1 cellular context compared by ENCODE assay signal in the genomic region with DNA sequence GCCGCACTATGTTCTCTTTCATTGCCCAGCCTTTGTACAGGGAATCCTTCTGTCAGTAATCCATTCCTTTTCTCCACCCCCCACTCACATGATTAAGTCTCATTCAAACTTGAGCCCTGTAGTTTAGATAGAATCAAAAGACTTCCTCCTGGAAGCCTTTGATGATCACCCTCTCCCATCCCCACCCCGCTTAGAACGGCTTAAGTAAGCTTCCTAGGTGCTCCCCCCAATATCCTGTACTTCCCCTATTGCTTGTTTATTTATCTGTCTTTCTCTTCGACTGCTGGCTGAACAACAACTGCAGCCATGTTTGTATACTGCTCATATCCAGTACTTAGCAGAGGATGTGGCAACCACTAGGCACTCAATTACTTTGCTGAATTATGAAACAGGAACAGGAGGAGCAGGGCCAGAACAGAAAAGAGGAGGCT.
TF ChIP-seq lines count a peak whose summit lies in the region.

No MANE protein-coding gene starts in this region.

TF ChIP-seq in HepG2, 621 proteins besides CTCF, POLR2A, EP300 and RAD21 (continued from another document and continues in another):
- TF ChIP-seq ZNF224 (CRISPR knock-in tag; IDR thresholded peaks at IDR 0.05) (no peak), ZNF546 (CRISPR knock-in tag; conservative IDR thresholded peaks at IDR 0.05) (no peak), NCOR1 (IDR thresholded peaks at IDR 0.05; ENCODE audit: borderline replicate concordance, low read length) (0 out of 2 replicates have a peak, but pooled peaks have one; percentile 24), NFKBIZ (CRISPR knock-in tag; IDR thresholded peaks at IDR 0.05) (no peak; the same call in 1 of the 2 replicates), ZNF572 (CRISPR knock-in tag; IDR thresholded peaks at IDR 0.05) (no peak), HIVEP1 (CRISPR knock-in tag; IDR thresholded peaks at IDR 0.05) (no peak), HNRNPL (IDR thresholded peaks at IDR 0.05; ENCODE audit: low read depth, low read length) (no peak), SMAD9 (CRISPR knock-in tag; IDR thresholded peaks at IDR 0.05) (no peak), EEA1 (CRISPR knock-in tag; IDR thresholded peaks at IDR 0.05; ENCODE audit: borderline replicate concordance) (no peak), SALL2 (CRISPR knock-in tag; IDR thresholded peaks at IDR 0.05) (no peak), ZNF564 (CRISPR knock-in tag; IDR thresholded peaks at IDR 0.05) (no peak), POLR2G (IDR thresholded peaks at IDR 0.05; ENCODE audit: low read depth, low read length) (no peak), ZNF749 (CRISPR knock-in tag; IDR thresholded peaks at IDR 0.05; ENCODE audit: borderline replicate concordance) (no peak), DNMT1 (CRISPR knock-in tag; IDR thresholded peaks at IDR 0.05) (no peak), ZNF253 (CRISPR knock-in tag; IDR thresholded peaks at IDR 0.05; ENCODE audit: borderline replicate concordance) (no peak), FOXJ3 (CRISPR knock-in tag; IDR thresholded peaks at IDR 0.05; ENCODE audit: borderline replicate concordance) (peak; percentile 59; the same call in 1 of the 2 replicates), ZNF556 (CRISPR knock-in tag; IDR thresholded peaks at IDR 0.05; ENCODE audit: borderline replicate concordance) (no peak), ZSCAN30 (CRISPR knock-in tag; IDR thresholded peaks at IDR 0.05) (no peak), ZNF230 (CRISPR knock-in tag; IDR thresholded peaks at IDR 0.05) (no peak), GATAD1 (CRISPR knock-in tag; IDR thresholded peaks at IDR 0.05) (peak; percentile 63; the same call in 1 of the 2 replicates), PCBP1 (IDR thresholded peaks at IDR 0.05; ENCODE audit: borderline replicate concordance, low read depth, low read length) (no peak), ASH2L (IDR thresholded peaks at IDR 0.05; ENCODE audit: insufficient read length, low read depth, low read length) (no peak), SAFB2 (CRISPR knock-in tag; IDR thresholded peaks at IDR 0.05; ENCODE audit: borderline replicate concordance, low read depth) (no peak), CHCHD3 (CRISPR knock-in tag; IDR thresholded peaks at IDR 0.05) (no peak), REL (CRISPR knock-in tag; conservative IDR thresholded peaks at IDR 0.05) (no peak), HOXA7 (CRISPR knock-in tag; IDR thresholded peaks at IDR 0.05) (no peak), MTA1 (CRISPR knock-in tag; IDR thresholded peaks at IDR 0.05; ENCODE audit: borderline replicate concordance) (no peak), MAZ (IDR thresholded peaks at IDR 0.05; ENCODE audit: borderline replicate concordance, low read depth, low read length) (no peak), MAZ (CRISPR knock-in tag; IDR thresholded peaks at IDR 0.05; ENCODE audit: low read depth) (no peak), ZNF629 (CRISPR knock-in tag; conservative IDR thresholded peaks at IDR 0.05) (no peak), PCBP2 (optimal IDR thresholded peaks at IDR 0.05; ENCODE audit: low read depth, low read length, poor library complexity, severe bottlenecking) (no peak), ATF1 (CRISPR knock-in tag; IDR thresholded peaks at IDR 0.05) (peak; percentile 60; the same call in 1 of the 2 replicates), ZNF326 (CRISPR knock-in tag; IDR thresholded peaks at IDR 0.05; ENCODE audit: borderline replicate concordance) (no peak), SPEN (CRISPR knock-in tag; IDR thresholded peaks at IDR 0.05; ENCODE audit: low read depth) (no peak), ZNF772 (CRISPR knock-in tag; IDR thresholded peaks at IDR 0.05) (no peak), ZNF782 (CRISPR knock-in tag; IDR thresholded peaks at IDR 0.05; ENCODE audit: borderline replicate concordance) (no peak), TAF1 (CRISPR knock-in tag; IDR thresholded peaks at IDR 0.05) (peak; percentile 44; the same call in 1 of the 2 replicates), SP2 (CRISPR knock-in tag; IDR thresholded peaks at IDR 0.05) (no peak), MEF2D (CRISPR knock-in tag; IDR thresholded peaks at IDR 0.05) (no peak), HNRNPH1 (optimal IDR thresholded peaks at IDR 0.05; ENCODE audit: low read depth, low read length) (no peak), SP1 (IDR thresholded peaks at IDR 0.05) (no peak), SP1 (CRISPR knock-in tag; IDR thresholded peaks at IDR 0.05) (no peak), BHLHE40 (IDR thresholded peaks at IDR 0.05; ENCODE audit: low read length) (no peak), ZNF251 (CRISPR knock-in tag; IDR thresholded peaks at IDR 0.05) (no peak), ZNF589 (CRISPR knock-in tag; conservative IDR thresholded peaks at IDR 0.05) (no peak)
- TF ChIP-seq, protein P1, sequence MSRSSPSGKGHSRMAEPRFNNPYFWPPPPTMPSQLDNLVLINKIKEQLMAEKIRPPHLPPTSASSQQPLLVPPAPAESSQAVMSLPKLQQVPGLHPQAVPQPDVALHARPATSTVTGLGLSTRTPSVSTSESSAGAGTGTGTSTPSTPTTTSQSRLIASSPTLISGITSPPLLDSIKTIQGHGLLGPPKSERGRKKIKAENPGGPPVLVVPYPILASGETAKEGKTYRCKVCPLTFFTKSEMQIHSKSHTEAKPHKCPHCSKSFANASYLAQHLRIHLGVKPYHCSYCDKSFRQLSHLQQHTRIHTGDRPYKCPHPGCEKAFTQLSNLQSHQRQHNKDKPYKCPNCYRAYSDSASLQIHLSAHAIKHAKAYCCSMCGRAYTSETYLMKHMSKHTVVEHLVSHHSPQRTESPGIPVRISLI (CRISPR knock-in tag; IDR thresholded peaks at IDR 0.05; ENCODE audit: borderline replicate concordance) = peak; percentile 18; the same call in 1 of the 2 replicates
- TF ChIP-seq, protein P2, sequence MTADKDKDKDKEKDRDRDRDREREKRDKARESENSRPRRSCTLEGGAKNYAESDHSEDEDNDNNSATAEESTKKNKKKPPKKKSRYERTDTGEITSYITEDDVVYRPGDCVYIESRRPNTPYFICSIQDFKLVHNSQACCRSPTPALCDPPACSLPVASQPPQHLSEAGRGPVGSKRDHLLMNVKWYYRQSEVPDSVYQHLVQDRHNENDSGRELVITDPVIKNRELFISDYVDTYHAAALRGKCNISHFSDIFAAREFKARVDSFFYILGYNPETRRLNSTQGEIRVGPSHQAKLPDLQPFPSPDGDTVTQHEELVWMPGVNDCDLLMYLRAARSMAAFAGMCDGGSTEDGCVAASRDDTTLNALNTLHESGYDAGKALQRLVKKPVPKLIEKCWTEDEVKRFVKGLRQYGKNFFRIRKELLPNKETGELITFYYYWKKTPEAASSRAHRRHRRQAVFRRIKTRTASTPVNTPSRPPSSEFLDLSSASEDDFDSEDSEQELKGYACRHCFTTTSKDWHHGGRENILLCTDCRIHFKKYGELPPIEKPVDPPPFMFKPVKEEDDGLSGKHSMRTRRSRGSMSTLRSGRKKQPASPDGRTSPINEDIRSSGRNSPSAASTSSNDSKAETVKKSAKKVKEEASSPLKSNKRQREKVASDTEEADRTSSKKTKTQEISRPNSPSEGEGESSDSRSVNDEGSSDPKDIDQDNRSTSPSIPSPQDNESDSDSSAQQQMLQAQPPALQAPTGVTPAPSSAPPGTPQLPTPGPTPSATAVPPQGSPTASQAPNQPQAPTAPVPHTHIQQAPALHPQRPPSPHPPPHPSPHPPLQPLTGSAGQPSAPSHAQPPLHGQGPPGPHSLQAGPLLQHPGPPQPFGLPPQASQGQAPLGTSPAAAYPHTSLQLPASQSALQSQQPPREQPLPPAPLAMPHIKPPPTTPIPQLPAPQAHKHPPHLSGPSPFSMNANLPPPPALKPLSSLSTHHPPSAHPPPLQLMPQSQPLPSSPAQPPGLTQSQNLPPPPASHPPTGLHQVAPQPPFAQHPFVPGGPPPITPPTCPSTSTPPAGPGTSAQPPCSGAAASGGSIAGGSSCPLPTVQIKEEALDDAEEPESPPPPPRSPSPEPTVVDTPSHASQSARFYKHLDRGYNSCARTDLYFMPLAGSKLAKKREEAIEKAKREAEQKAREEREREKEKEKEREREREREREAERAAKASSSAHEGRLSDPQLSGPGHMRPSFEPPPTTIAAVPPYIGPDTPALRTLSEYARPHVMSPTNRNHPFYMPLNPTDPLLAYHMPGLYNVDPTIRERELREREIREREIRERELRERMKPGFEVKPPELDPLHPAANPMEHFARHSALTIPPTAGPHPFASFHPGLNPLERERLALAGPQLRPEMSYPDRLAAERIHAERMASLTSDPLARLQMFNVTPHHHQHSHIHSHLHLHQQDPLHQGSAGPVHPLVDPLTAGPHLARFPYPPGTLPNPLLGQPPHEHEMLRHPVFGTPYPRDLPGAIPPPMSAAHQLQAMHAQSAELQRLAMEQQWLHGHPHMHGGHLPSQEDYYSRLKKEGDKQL (CRISPR knock-in tag; IDR thresholded peaks at IDR 0.05; ENCODE audit: low read depth) = peak; percentile 58; the same call in 1 of the 2 replicates
- TF ChIP-seq, protein P3, sequence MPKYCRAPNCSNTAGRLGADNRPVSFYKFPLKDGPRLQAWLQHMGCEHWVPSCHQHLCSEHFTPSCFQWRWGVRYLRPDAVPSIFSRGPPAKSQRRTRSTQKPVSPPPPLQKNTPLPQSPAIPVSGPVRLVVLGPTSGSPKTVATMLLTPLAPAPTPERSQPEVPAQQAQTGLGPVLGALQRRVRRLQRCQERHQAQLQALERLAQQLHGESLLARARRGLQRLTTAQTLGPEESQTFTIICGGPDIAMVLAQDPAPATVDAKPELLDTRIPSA (CRISPR knock-in tag; IDR thresholded peaks at IDR 0.05; ENCODE audit: borderline replicate concordance) = no peak
- TF ChIP-seq, protein P4, sequence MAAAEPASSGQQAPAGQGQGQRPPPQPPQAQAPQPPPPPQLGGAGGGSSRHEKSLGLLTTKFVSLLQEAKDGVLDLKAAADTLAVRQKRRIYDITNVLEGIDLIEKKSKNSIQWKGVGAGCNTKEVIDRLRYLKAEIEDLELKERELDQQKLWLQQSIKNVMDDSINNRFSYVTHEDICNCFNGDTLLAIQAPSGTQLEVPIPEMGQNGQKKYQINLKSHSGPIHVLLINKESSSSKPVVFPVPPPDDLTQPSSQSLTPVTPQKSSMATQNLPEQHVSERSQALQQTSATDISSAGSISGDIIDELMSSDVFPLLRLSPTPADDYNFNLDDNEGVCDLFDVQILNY (CRISPR knock-in tag; conservative IDR thresholded peaks at IDR 0.05) = no peak
- TF ChIP-seq, protein P5, sequence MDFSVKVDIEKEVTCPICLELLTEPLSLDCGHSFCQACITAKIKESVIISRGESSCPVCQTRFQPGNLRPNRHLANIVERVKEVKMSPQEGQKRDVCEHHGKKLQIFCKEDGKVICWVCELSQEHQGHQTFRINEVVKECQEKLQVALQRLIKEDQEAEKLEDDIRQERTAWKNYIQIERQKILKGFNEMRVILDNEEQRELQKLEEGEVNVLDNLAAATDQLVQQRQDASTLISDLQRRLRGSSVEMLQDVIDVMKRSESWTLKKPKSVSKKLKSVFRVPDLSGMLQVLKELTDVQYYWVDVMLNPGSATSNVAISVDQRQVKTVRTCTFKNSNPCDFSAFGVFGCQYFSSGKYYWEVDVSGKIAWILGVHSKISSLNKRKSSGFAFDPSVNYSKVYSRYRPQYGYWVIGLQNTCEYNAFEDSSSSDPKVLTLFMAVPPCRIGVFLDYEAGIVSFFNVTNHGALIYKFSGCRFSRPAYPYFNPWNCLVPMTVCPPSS (IDR thresholded peaks at IDR 0.05) = no peak
- TF ChIP-seq, protein P6, sequence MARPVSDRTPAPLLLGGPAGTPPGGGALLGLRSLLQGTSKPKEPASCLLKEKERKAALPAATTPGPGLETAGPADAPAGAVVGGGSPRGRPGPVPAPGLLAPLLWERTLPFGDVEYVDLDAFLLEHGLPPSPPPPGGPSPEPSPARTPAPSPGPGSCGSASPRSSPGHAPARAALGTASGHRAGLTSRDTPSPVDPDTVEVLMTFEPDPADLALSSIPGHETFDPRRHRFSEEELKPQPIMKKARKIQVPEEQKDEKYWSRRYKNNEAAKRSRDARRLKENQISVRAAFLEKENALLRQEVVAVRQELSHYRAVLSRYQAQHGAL (CRISPR knock-in tag; IDR thresholded peaks at IDR 0.05; ENCODE audit: not compliant biosample characterization) = no peak
- TF ChIP-seq, protein P7, sequence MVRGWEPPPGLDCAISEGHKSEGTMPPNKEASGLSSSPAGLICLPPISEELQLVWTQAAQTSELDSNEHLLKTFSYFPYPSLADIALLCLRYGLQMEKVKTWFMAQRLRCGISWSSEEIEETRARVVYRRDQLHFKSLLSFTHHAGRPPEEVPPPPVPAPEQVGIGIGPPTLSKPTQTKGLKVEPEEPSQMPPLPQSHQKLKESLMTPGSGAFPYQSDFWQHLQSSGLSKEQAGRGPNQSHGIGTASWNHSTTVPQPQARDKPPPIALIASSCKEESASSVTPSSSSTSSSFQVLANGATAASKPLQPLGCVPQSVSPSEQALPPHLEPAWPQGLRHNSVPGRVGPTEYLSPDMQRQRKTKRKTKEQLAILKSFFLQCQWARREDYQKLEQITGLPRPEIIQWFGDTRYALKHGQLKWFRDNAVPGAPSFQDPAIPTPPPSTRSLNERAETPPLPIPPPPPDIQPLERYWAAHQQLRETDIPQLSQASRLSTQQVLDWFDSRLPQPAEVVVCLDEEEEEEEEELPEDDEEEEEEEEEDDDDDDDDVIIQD (CRISPR knock-in tag; IDR thresholded peaks at IDR 0.05; ENCODE audit: low read depth) = no peak
- TF ChIP-seq, protein P8, sequence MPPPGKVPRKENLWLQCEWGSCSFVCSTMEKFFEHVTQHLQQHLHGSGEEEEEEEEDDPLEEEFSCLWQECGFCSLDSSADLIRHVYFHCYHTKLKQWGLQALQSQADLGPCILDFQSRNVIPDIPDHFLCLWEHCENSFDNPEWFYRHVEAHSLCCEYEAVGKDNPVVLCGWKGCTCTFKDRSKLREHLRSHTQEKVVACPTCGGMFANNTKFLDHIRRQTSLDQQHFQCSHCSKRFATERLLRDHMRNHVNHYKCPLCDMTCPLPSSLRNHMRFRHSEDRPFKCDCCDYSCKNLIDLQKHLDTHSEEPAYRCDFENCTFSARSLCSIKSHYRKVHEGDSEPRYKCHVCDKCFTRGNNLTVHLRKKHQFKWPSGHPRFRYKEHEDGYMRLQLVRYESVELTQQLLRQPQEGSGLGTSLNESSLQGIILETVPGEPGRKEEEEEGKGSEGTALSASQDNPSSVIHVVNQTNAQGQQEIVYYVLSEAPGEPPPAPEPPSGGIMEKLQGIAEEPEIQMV (CRISPR knock-in tag; IDR thresholded peaks at IDR 0.05; ENCODE audit: low read depth) = no peak
- TF ChIP-seq, protein P9, sequence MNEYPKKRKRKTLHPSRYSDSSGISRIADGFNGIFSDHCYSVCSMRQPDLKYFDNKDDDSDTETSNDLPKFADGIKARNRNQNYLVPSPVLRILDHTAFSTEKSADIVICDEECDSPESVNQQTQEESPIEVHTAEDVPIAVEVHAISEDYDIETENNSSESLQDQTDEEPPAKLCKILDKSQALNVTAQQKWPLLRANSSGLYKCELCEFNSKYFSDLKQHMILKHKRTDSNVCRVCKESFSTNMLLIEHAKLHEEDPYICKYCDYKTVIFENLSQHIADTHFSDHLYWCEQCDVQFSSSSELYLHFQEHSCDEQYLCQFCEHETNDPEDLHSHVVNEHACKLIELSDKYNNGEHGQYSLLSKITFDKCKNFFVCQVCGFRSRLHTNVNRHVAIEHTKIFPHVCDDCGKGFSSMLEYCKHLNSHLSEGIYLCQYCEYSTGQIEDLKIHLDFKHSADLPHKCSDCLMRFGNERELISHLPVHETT (CRISPR knock-in tag; conservative IDR thresholded peaks at IDR 0.05) = no peak
- TF ChIP-seq, protein P10, sequence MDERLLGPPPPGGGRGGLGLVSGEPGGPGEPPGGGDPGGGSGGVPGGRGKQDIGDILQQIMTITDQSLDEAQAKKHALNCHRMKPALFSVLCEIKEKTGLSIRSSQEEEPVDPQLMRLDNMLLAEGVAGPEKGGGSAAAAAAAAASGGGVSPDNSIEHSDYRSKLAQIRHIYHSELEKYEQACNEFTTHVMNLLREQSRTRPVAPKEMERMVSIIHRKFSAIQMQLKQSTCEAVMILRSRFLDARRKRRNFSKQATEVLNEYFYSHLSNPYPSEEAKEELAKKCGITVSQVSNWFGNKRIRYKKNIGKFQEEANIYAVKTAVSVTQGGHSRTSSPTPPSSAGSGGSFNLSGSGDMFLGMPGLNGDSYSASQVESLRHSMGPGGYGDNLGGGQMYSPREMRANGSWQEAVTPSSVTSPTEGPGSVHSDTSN (CRISPR knock-in tag; IDR thresholded peaks at IDR 0.05) = no peak
